2 cellular contexts compared by ENCODE assay signal in genomic region chr14:31620898-31621297, GRCh38.
TF ChIP-seq lines count a peak whose summit lies in the region.
"Not testable (repeated sequence)": the region's sequence is repeated elsewhere in the genome, so short reads cannot be mapped to it uniquely, and the experiment has no call there.

No MANE protein-coding gene starts in this region.

TF ChIP-seq in K562, 482 proteins besides CTCF, POLR2A, EP300 and RAD21:
- TF ChIP-seq EGR1 (conservative IDR thresholded peaks at IDR 0.05): 0 out of 2 replicates have a peak, but pooled peaks have one; percentile 10

TF ChIP-seq in HepG2, 621 proteins besides CTCF, POLR2A, EP300 and RAD21:
- TF ChIP-seq ZNF687 (CRISPR knock-in tag; IDR thresholded peaks at IDR 0.05): peak; percentile 16; the same call in 1 of the 2 replicates
- peak; percentile 37; the same call in 1 of the 2 replicates for TF ChIP-seq ZMYM2 (CRISPR knock-in tag; IDR thresholded peaks at IDR 0.05)
- TF ChIP-seq ZMYM4 (CRISPR knock-in tag; IDR thresholded peaks at IDR 0.05): peak; percentile 45; the same call in 1 of the 2 replicates
- peak; percentile 92 for TF ChIP-seq ZBTB33 (CRISPR knock-in tag; IDR thresholded peaks at IDR 0.05)
- TF ChIP-seq SP4 (CRISPR knock-in tag; IDR thresholded peaks at IDR 0.05): 0 out of 2 replicates have a peak, but pooled peaks have one; percentile 24
- 0 out of 2 replicates have a peak, but pooled peaks have one; percentile 36 for TF ChIP-seq POGZ (CRISPR knock-in tag; IDR thresholded peaks at IDR 0.05)
- TF ChIP-seq HOXA3 (CRISPR knock-in tag; IDR thresholded peaks at IDR 0.05): peak; percentile 19; the same call in 1 of the 2 replicates
- not testable (repeated sequence) for TF ChIP-seq FOXA1 (IDR thresholded peaks at IDR 0.05)
- TF ChIP-seq FOXA1 (CRISPR knock-in tag; IDR thresholded peaks at IDR 0.05): peak; percentile 21; the same call in 1 of the 2 replicates
- TF ChIP-seq THRA (CRISPR knock-in tag; IDR thresholded peaks at IDR 0.05; ENCODE audit: borderline replicate concordance): peak; percentile 16; the same call in 1 of the 2 replicates
